Comparison of ENCODE assay signal across 12 cellular contexts in the genomic region with DNA sequence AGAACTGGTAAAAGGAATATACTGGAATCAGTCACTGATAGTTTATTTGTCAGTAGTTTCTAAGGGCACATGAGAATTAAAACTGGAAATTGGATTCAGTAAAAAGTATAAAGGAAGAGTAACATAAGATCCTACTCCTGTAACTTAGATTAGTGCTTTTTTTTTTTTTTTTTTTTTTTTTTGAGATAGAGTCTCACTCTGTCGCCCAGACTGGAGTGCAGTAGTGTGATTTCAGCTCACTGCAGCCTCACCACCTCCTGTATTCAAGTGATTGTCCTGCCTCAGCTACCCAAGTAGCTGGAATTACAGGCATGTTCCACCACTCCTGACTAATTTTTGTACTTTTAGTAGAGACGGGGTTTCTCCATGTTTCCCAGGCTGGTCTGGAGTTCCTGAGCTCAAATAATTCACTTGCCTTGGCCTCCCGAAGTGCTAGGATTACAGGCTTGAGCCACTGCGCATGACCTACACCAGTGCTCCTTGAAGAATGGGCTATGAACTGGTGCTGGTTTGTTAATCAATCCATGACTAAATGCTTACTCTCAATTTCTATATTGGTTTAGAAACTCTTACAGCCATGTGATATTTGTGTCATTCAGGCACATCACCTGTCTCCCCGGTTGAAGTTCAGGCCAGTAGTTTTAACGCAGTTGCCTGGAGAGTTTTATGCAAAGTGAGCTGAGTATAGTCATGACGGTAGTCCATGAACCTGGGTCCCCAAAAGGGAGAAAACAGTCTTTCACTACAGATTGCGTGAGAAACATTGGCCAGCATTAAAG.
DNase-seq lines count a peak whose midpoint lies in the region; ATAC-seq, FAIRE-seq and TF ChIP-seq lines count a peak whose summit lies in the region.
"Had no signal": no experiment of that assay in that cellular context is flagged by ENCODE, and none has a peak within 500 bp of the region (broad histone marks: within the 10 kb centered on the region; RNA-seq: fewer than 3 reads in every experiment).

No MANE protein-coding gene starts in this region.

- peaks cover 10% of the 10 kb centered on the region for H3K4me1 Mint-ChIP-seq in glutamatergic neuron (ENCODE audit: low read depth, unreplicated experiment)

- H3K36me3 ChIP-seq in bronchial epithelial cell (ENCODE audit: control insufficient read depth, insufficient read depth, low read length) (no peaks in the 10 kb centered on the region), mucosa of descending colon (ENCODE audit: low read depth) (no peaks in the 10 kb centered on the region), gastroesophageal sphincter (peaks cover 0 to 13% of the 10 kb centered on the region in 2 donors)

- no peak for TF ChIP-seq EP300 in gastroesophageal sphincter (IDR thresholded peaks at IDR 0.05)

- TF ChIP-seq POLR2A in gastroesophageal sphincter (IDR thresholded peaks at IDR 0.05) = no peak

- H3K4me3 Mint-ChIP-seq in glutamatergic neuron (ENCODE audit: unreplicated experiment) = no peak overlapping the region
- H3K4me3 Mint-ChIP-seq: activated naive CD8-positive, alpha-beta T cell had no signal

- H3K9me3 ChIP-seq in mucosa of descending colon = no peaks in the 10 kb centered on the region
- H3K9me3 ChIP-seq in gastroesophageal sphincter = no peaks in the 10 kb centered on the region

- no peak overlapping the region for H3K27ac ChIP-seq in gastroesophageal sphincter

- no peaks in the 10 kb centered on the region for H3K36me3 Mint-ChIP-seq in glutamatergic neuron (ENCODE audit: unreplicated experiment)

- H3K27me3 ChIP-seq in bronchial epithelial cell (ENCODE audit: control insufficient read depth, insufficient read depth, low read length) = no peaks in the 10 kb centered on the region
- no peaks in the 10 kb centered on the region for H3K27me3 ChIP-seq in gastroesophageal sphincter

- H3K4me1 ChIP-seq in mucosa of descending colon (ENCODE audit: low read depth) (no peaks in the 10 kb centered on the region), gastroesophageal sphincter (no peaks in the 10 kb centered on the region)

- no peaks in the 10 kb centered on the region for H3K9me3 Mint-ChIP-seq in glutamatergic neuron (ENCODE audit: unreplicated experiment)

- TF ChIP-seq CTCF in bronchial epithelial cell (IDR thresholded peaks at IDR 0.05; ENCODE audit: insufficient read depth, low read length, severe bottlenecking) = no peak
- no peak for TF ChIP-seq CTCF in mucosa of descending colon (IDR thresholded peaks at IDR 0.05)
- TF ChIP-seq CTCF in gastroesophageal sphincter (IDR thresholded peaks at IDR 0.05) = no peak
- TF ChIP-seq CTCF in glutamatergic neuron (IDR thresholded peaks at IDR 0.05; ENCODE audit: partially characterized antibody, unreplicated experiment) = no peak

- ATAC-seq in GM18519 (IDR thresholded peaks at IDR 0.05; ENCODE audit: low FRiP score, unreplicated experiment) = peak; percentile 94
- peak; percentile 97 for ATAC-seq in GM21367 (IDR thresholded peaks at IDR 0.05; ENCODE audit: unreplicated experiment)
- peak; percentile 93 for ATAC-seq in HG03066 (IDR thresholded peaks at IDR 0.05; ENCODE audit: low read depth, unreplicated experiment)
- no peak for ATAC-seq in mucosa of descending colon
- no peak for ATAC-seq in gastroesophageal sphincter

- H3K4me3 ChIP-seq in bronchial epithelial cell (ENCODE audit: low read depth, low read length) (no peak overlapping the region), mucosa of descending colon (no peak overlapping the region), gastroesophageal sphincter (no peak overlapping the region)

- intact Hi-C loops in mucosa of descending colon (cut with DNase I, micrococcal nuclease) = no loop called here

- DNase-seq in bronchial epithelial cell (ENCODE audit: low read depth) (no peak), mucosa of descending colon (no peak), glutamatergic neuron (no peak)
- no peak for DNase-seq in stimulated activated naive CD4-positive, alpha-beta T cell treated with Interleukin-2 at 50 U/mL for 16 hours (lab: John Stamatoyannopoulos, UW)
- DNase-seq: EL, kidney glomerular epithelial cell, NCI-H69 had no signal

- 97 to 99% methylated on average over 4 to 8 of the region's 8 CpGs for WGBS in gastroesophageal sphincter (ENCODE audit: low coverage in 1 of 2), 2 donors

- FAIRE-seq in bronchial epithelial cell (lab: Jason Lieb, UNC) = peak; percentile 13

- H3K27me3 Mint-ChIP-seq in glutamatergic neuron (ENCODE audit: unreplicated experiment) = no peaks in the 10 kb centered on the region
- H3K27me3 Mint-ChIP-seq: activated naive CD8-positive, alpha-beta T cell had no signal

- no peak overlapping the region for H3K27ac Mint-ChIP-seq in glutamatergic neuron (ENCODE audit: unreplicated experiment)

Comparison
In these comparisons a context has a peak if more than half of its experiments do, and no peak if none do; other contexts are left out.
1. ATAC-seq: peak in GM18519 (single experiment), GM21367 (single experiment) and HG03066 (single experiment); none in mucosa of descending colon (single experiment) and gastroesophageal sphincter (single experiment).